Comparison of ENCODE assay signal across 24 cellular contexts in genomic region chr6:168083142-168083885, GRCh38. TPM values are rescaled to one million over a fixed set of nuclear protein-coding genes. Genes with fewer than 3 reads are reported as not detected.
"Had no signal": no experiment of that assay in that cellular context is flagged by ENCODE, and none has a peak within 500 bp of the region (broad histone marks: within the 10 kb centered on the region; RNA-seq: fewer than 3 reads in every experiment).

No MANE protein-coding gene starts in this region.

- H3K36me3 Mint-ChIP-seq: naive B cell had no signal

- ATAC-seq: activated T-cell treated with anti-CD3 and anti-CD28 coated beads, Interleukin-2, amount 50 U/mL, for 72 hours; psoas muscle; right cardiac atrium had no signal

- H3K9me3 ChIP-seq: left ventricle myocardium inferior, ovary, psoas muscle, tibial nerve, vagina had no signal

- H3K4me3 ChIP-seq: coronary artery, left ventricle myocardium inferior, ovary, psoas muscle, tibial nerve, vagina had no signal

- H3K27me3 Mint-ChIP-seq: naive B cell; stimulated activated naive CD8-positive, alpha-beta T cell treated with anti-CD3 and anti-CD28 coated beads, Interleukin-15, Interleukin-2, amounts not matched to agents 100 ng/mL and 50 ng/mL, for 24 hours had no signal

- H3K4me3 Mint-ChIP-seq: activated T-cell treated with anti-CD3 and anti-CD28 coated beads, Interleukin-2, amount 50 U/mL, for 72 hours; central memory CD8-positive, alpha-beta T cell; naive B cell; stimulated activated naive CD8-positive, alpha-beta T cell treated with anti-CD3 and anti-CD28 coated beads, Interleukin-15, Interleukin-2, amounts not matched to agents 100 ng/mL and 50 ng/mL, for 24 hours had no signal

- H3K27ac ChIP-seq: coronary artery, left ventricle myocardium inferior, ovary, psoas muscle, vagina, VCaP had no signal

- H3K36me3 ChIP-seq: left ventricle myocardium inferior, ovary, tibial nerve, vagina had no signal

- H3K9me3 Mint-ChIP-seq: activated T-cell treated with anti-CD3 and anti-CD28 coated beads, Interleukin-2, amount 50 U/mL, for 72 hours; central memory CD8-positive, alpha-beta T cell; stimulated activated naive CD8-positive, alpha-beta T cell treated with anti-CD3 and anti-CD28 coated beads, Interleukin-15, Interleukin-2, amounts not matched to agents 100 ng/mL and 50 ng/mL, for 24 hours had no signal

- H3K27ac Mint-ChIP-seq: activated T-cell treated with anti-CD3 and anti-CD28 coated beads, Interleukin-2, amount 50 U/mL, for 72 hours; naive B cell; stimulated activated naive CD8-positive, alpha-beta T cell treated with anti-CD3 and anti-CD28 coated beads, Interleukin-15, Interleukin-2, amounts not matched to agents 100 ng/mL and 50 ng/mL, for 24 hours had no signal

- H3K4me1 Mint-ChIP-seq: central memory CD8-positive, alpha-beta T cell; naive B cell had no signal

- H3K27me3 ChIP-seq: ovary, tibial nerve, vagina had no signal

- DNase-seq: activated CD4-positive, alpha-beta T cell treated with anti-CD3 and anti-CD28 coated beads for 1 hour; activated effector memory CD4-positive, alpha-beta T cell treated with anti-CD3 and anti-CD28 coated beads, Interleukin-2, amount 50 U/mL, for 16 hours; activated naive CD4-positive, alpha-beta T cell treated with anti-CD3 and anti-CD28 coated beads, Interleukin-2, amount 50 U/mL, for 16 hours; activated T-cell treated with anti-CD3 and anti-CD28 coated beads, Interleukin-2, amount 50 U/mL, for 72 hours; aorta; erythroblast; foreskin melanocyte; left ventricle myocardium inferior; mammary epithelial cell; midbrain; naive B cell; ovary; psoas muscle; small intestine; stimulated activated CD4-positive, alpha-beta T cell treated with anti-CD3 and anti-CD28 coated beads, Interleukin-15, amount 100 ng/mL, for 24 hours; stimulated activated CD4-positive, alpha-beta T cell treated with anti-CD3 and anti-CD28 coated beads, Interleukin-2, amount 100 ng/mL, for 48 hours had no signal

RNA-seq across cellular contexts. Expression of gene FRMD1, which starts 4.3 kb away (rescaled TPM):
- total RNA-seq: activated CD8-positive, alpha-beta memory T cell treated with anti-CD3 and anti-CD28 coated beads for 36 hours; mammary epithelial cell; vagina had no signal
